ENCODE assay signal across 1 cellular context in genomic region chr4:8269535-8270417, GRCh38.
A peak's percentile ranks its signal among the peaks of the same experiment; 100 is the strongest.
TF ChIP-seq lines count a peak whose summit lies in the region.

TSS of gene HTRA3 (plus strand) at chr4:8269754. CDS start at chr4:8269969, 215 bp downstream.

TF ChIP-seq in WTC11, 78 proteins besides CTCF, POLR2A, EP300 and RAD21 (continued from another document):
- TF ChIP-seq NR3C1 (CRISPR knock-in tag; conservative IDR thresholded peaks at IDR 0.05; ENCODE audit: low read depth) = no peak
- TF ChIP-seq MYBL2 (CRISPR knock-in tag; IDR thresholded peaks at IDR 0.05) = 0 out of 2 replicates have a peak, but pooled peaks have one; percentile 48
- 0 out of 2 replicates have a peak, but pooled peaks have one; percentile 20 for TF ChIP-seq FOXP4 (CRISPR knock-in tag; IDR thresholded peaks at IDR 0.05)
- TF ChIP-seq GABPB1 (CRISPR knock-in tag; IDR thresholded peaks at IDR 0.05) = no peak
- no peak; the same call in 1 of the 2 replicates for TF ChIP-seq ESRRA (CRISPR knock-in tag; IDR thresholded peaks at IDR 0.05; ENCODE audit: borderline replicate concordance)
- no peak for TF ChIP-seq ATF6 (CRISPR knock-in tag; IDR thresholded peaks at IDR 0.05)
- TF ChIP-seq CDX4 (CRISPR knock-in tag; IDR thresholded peaks at IDR 0.05; ENCODE audit: borderline replicate concordance) = no peak
- TF ChIP-seq AR (CRISPR knock-in tag; IDR thresholded peaks at IDR 0.05) = no peak
- TF ChIP-seq TEAD1 (CRISPR knock-in tag; IDR thresholded peaks at IDR 0.05) = no peak
- TF ChIP-seq ZNF138 (CRISPR knock-in tag; conservative IDR thresholded peaks at IDR 0.05) = no peak
- TF ChIP-seq CBFB (CRISPR knock-in tag; IDR thresholded peaks at IDR 0.05; ENCODE audit: low read depth) = no peak
- no peak for TF ChIP-seq CREB1 (CRISPR knock-in tag; IDR thresholded peaks at IDR 0.05)
- no peak for TF ChIP-seq ZNF121 (CRISPR knock-in tag; IDR thresholded peaks at IDR 0.05)
- no peak for TF ChIP-seq RORB (CRISPR knock-in tag; IDR thresholded peaks at IDR 0.05)
- no peak for TF ChIP-seq GRHL2 (CRISPR knock-in tag; IDR thresholded peaks at IDR 0.05; ENCODE audit: insufficient replicate concordance, severe bottlenecking)
- TF ChIP-seq ZNF281 (CRISPR knock-in tag; IDR thresholded peaks at IDR 0.05) = no peak
- no peak for TF ChIP-seq ZNF317 (CRISPR knock-in tag; IDR thresholded peaks at IDR 0.05; ENCODE audit: borderline replicate concordance, low read depth)
- TF ChIP-seq ZBTB21 (CRISPR knock-in tag; IDR thresholded peaks at IDR 0.05; ENCODE audit: borderline replicate concordance) = no peak
- no peak for TF ChIP-seq ZNF396 (CRISPR knock-in tag; IDR thresholded peaks at IDR 0.05; ENCODE audit: borderline replicate concordance)
- TF ChIP-seq SP1 (CRISPR knock-in tag; conservative IDR thresholded peaks at IDR 0.05) = peak; percentile 42; the same call in 1 of the 2 replicates
- no peak for TF ChIP-seq ZNF232 (CRISPR knock-in tag; IDR thresholded peaks at IDR 0.05)
- no peak for TF ChIP-seq NFATC4 (CRISPR knock-in tag; IDR thresholded peaks at IDR 0.05)
- TF ChIP-seq PREB (CRISPR knock-in tag; IDR thresholded peaks at IDR 0.05; ENCODE audit: borderline replicate concordance) = no peak
- no peak for TF ChIP-seq SOX15 (CRISPR knock-in tag; IDR thresholded peaks at IDR 0.05)
- no peak for TF ChIP-seq ZNF263 (CRISPR knock-in tag; IDR thresholded peaks at IDR 0.05; ENCODE audit: low read depth)
- TF ChIP-seq NR2C2 (CRISPR knock-in tag; IDR thresholded peaks at IDR 0.05) = no peak
- TF ChIP-seq ATF2 (CRISPR knock-in tag; IDR thresholded peaks at IDR 0.05; ENCODE audit: borderline replicate concordance, low read depth) = no peak
TF ChIP-seq in WTC11: peak in this region for 8.
